ENCODE assay signal across 8 cellular contexts in genomic region chr5:119397518-119398380, GRCh38. TPM values are rescaled to one million over a fixed set of nuclear protein-coding genes. Genes with fewer than 3 reads are reported as not detected.
DNase-seq lines count a peak whose midpoint lies in the region; ATAC-seq and TF ChIP-seq lines count a peak whose summit lies in the region.

No MANE protein-coding gene starts in this region.

- WGBS in transverse colon (ENCODE audit: low coverage in 1 of 2), 2 donors: 53 to 63% methylated on average over 10 of the region's 10 CpGs

- H3K36me3 ChIP-seq in left ventricle myocardium inferior (peaks cover 8% of the 10 kb centered on the region), transverse colon (no peaks in the 10 kb centered on the region)

- POLR2A ChIA-PET in RWPE1 (lab: Yijun Ruan, JAX; ENCODE audit: low non-redundant PET): no interaction called here

- H3K4me3 ChIP-seq in left ventricle myocardium inferior: no peak overlapping the region
- H3K4me3 ChIP-seq in foreskin fibroblast (ENCODE audit: low read depth in 1 of 2, low read length in 2 of 2): peak overlapping the region in 1 of 2 donors; percentile 29
- no peak overlapping the region for H3K4me3 ChIP-seq in transverse colon

- TF ChIP-seq EP300 in transverse colon (IDR thresholded peaks at IDR 0.05; ENCODE audit: low read depth): no peak

- H3K27me3 ChIP-seq in left ventricle myocardium inferior (ENCODE audit: low read depth) (no peaks in the 10 kb centered on the region), transverse colon (no peaks in the 10 kb centered on the region)

- intact Hi-C loops in left ventricle myocardium inferior (cut with micrococcal nuclease): no loop called here
- intact Hi-C loops in Right ventricle myocardium inferior (cut with DNase I): no loop called here
- intact Hi-C loops in transverse colon (cut with DNase I; ENCODE audit: low total_unique reads): no loop called here

- in situ Hi-C loops in transverse colon (cut with MboI; ENCODE audit: low pct_ligation_motif_present in 1 of 4, low pct_unique_long_range_greater_than_20kb in 1 of 4, low sequenced_read_pairs in 3 of 4): no loop called here

- no peaks in the 10 kb centered on the region for H3K9me3 ChIP-seq in left ventricle myocardium inferior (replicated peaks)
- H3K9me3 ChIP-seq in transverse colon: no peaks in the 10 kb centered on the region

- CTCF ChIA-PET in RWPE1 (lab: Yijun Ruan, JAX): interaction anchor here (0.6 to 1.0 kb wide), 3 partner anchors 14 to 410 kb away, joined by 3 to 7 read pairs (median 4); no protein-coding TSS in a partner anchor

- DNase-seq in left ventricle myocardium inferior (no peak), Right ventricle myocardium inferior (ENCODE audit: missing footprints) (no peak), RWPE1 (ENCODE audit: low spot score) (peak; percentile 73), foreskin fibroblast (peak; percentile 46 to 72), cerebellum (ENCODE audit: low spot score) (no peak), transverse colon (no peak), NAMALWA (ENCODE audit: low spot score) (no peak)

- TF ChIP-seq CTCF in left ventricle myocardium inferior (IDR thresholded peaks at IDR 0.05; ENCODE audit: borderline replicate concordance) (no peak), RWPE1 (conservative IDR thresholded peaks at IDR 0.05; ENCODE audit: low read depth) (no peak), foreskin fibroblast (IDR thresholded peaks at IDR 0.05; ENCODE audit: low read depth, low read length) (no peak), transverse colon (IDR thresholded peaks at IDR 0.05) (no peak)

- H3K4me1 ChIP-seq in left ventricle myocardium inferior (peaks cover 12% of the 10 kb centered on the region), transverse colon (peaks cover 0 to 28% (median 13%) of the 10 kb centered on the region in 4 donors)

- ATAC-seq in Right ventricle myocardium inferior: no peak
- peak; percentile 69 for ATAC-seq in HG02840 (IDR thresholded peaks at IDR 0.05; ENCODE audit: low FRiP score, unreplicated experiment)

- no peak for TF ChIP-seq POLR2A in transverse colon (IDR thresholded peaks at IDR 0.05)

- H3K27ac ChIP-seq in left ventricle myocardium inferior (replicated peaks) (peak overlapping the region; percentile 41), RWPE1 (peak overlapping the region; percentile 63), transverse colon (no peak overlapping the region)

RNA-seq across cellular contexts. Expression of gene TNFAIP8, which starts 41.9 kb away (rescaled TPM):
- 3.2 TPM for total RNA-seq in left ventricle myocardium inferior
- 17.8 TPM for total RNA-seq in Right ventricle myocardium inferior
- 8.6 TPM for total RNA-seq in cerebellum
- 10 to 100 TPM in 3 of 4 donors, 1 to 10 TPM in 1; 9.8 to 28.1 (median 22.5) TPM for total RNA-seq in transverse colon

RNA-seq across cellular contexts. Expression of gene HSD17B4, which starts 54.5 kb away (rescaled TPM):
- total RNA-seq in left ventricle myocardium inferior (236 TPM), Right ventricle myocardium inferior (297 TPM), cerebellum (149 TPM), transverse colon (100 to 1,000 TPM; 105 to 224 (median 166) TPM)

Comparison
In these comparisons a context has a peak if more than half of its experiments do, and no peak if none do; other contexts are left out.
1. DNase-seq: peak in RWPE1 (single experiment) and foreskin fibroblast (2 of 2); none in left ventricle myocardium inferior (single experiment), Right ventricle myocardium inferior (single experiment), cerebellum (single experiment), transverse colon (single experiment) and NAMALWA (single experiment).
2. H3K27ac ChIP-seq: peak in left ventricle myocardium inferior (single experiment) and RWPE1 (single experiment); none in transverse colon (0 of 4).